ENCODE assay signal across 1 cellular context in the genomic region with DNA sequence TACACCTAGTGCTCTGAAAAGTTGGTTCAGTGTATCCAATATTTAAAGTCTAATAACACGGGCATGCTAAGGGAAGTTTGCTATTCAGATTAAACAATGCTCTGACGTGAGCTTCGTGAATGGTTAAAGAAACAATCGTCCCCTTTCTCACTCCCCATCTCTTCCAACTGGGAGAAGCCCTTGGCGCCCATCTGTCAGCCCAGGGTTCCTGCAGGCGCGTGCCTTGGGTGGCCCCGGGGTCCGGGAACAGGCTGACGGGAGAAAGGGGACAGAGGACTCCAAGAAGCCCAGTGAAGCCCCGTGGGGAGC.
TF ChIP-seq lines count a peak whose summit lies in the region.

No MANE protein-coding gene starts in this region.

TF ChIP-seq in K562, 482 proteins besides CTCF, POLR2A, EP300 and RAD21 (continues in another document):
- TF ChIP-seq, protein P1, sequence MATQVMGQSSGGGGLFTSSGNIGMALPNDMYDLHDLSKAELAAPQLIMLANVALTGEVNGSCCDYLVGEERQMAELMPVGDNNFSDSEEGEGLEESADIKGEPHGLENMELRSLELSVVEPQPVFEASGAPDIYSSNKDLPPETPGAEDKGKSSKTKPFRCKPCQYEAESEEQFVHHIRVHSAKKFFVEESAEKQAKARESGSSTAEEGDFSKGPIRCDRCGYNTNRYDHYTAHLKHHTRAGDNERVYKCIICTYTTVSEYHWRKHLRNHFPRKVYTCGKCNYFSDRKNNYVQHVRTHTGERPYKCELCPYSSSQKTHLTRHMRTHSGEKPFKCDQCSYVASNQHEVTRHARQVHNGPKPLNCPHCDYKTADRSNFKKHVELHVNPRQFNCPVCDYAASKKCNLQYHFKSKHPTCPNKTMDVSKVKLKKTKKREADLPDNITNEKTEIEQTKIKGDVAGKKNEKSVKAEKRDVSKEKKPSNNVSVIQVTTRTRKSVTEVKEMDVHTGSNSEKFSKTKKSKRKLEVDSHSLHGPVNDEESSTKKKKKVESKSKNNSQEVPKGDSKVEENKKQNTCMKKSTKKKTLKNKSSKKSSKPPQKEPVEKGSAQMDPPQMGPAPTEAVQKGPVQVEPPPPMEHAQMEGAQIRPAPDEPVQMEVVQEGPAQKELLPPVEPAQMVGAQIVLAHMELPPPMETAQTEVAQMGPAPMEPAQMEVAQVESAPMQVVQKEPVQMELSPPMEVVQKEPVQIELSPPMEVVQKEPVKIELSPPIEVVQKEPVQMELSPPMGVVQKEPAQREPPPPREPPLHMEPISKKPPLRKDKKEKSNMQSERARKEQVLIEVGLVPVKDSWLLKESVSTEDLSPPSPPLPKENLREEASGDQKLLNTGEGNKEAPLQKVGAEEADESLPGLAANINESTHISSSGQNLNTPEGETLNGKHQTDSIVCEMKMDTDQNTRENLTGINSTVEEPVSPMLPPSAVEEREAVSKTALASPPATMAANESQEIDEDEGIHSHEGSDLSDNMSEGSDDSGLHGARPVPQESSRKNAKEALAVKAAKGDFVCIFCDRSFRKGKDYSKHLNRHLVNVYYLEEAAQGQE (CRISPR knock-in tag; IDR thresholded peaks at IDR 0.05; ENCODE audit: low read depth): peak; percentile 37; the same call in 1 of the 2 replicates
- TF ChIP-seq, protein P2, sequence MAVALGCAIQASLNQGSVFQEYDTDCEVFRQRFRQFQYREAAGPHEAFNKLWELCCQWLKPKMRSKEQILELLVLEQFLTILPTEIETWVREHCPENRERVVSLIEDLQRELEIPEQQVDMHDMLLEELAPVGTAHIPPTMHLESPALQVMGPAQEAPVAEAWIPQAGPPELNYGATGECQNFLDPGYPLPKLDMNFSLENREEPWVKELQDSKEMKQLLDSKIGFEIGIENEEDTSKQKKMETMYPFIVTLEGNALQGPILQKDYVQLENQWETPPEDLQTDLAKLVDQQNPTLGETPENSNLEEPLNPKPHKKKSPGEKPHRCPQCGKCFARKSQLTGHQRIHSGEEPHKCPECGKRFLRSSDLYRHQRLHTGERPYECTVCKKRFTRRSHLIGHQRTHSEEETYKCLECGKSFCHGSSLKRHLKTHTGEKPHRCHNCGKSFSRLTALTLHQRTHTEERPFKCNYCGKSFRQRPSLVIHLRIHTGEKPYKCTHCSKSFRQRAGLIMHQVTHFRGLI (CRISPR knock-in tag; IDR thresholded peaks at IDR 0.05): no peak
- TF ChIP-seq, protein P3, sequence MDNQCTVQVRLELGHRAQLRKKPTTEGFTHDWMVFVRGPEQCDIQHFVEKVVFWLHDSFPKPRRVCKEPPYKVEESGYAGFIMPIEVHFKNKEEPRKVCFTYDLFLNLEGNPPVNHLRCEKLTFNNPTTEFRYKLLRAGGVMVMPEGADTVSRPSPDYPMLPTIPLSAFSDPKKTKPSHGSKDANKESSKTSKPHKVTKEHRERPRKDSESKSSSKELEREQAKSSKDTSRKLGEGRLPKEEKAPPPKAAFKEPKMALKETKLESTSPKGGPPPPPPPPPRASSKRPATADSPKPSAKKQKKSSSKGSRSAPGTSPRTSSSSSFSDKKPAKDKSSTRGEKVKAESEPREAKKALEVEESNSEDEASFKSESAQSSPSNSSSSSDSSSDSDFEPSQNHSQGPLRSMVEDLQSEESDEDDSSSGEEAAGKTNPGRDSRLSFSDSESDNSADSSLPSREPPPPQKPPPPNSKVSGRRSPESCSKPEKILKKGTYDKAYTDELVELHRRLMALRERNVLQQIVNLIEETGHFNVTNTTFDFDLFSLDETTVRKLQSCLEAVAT (IDR thresholded peaks at IDR 0.05): no peak
- TF ChIP-seq ZNF436 (CRISPR knock-in tag; IDR thresholded peaks at IDR 0.05) (no peak), SOX6 (IDR thresholded peaks at IDR 0.05) (peak; percentile 43; the same call in 1 of the 2 replicates), CBX2 (IDR thresholded peaks at IDR 0.05; ENCODE audit: insufficient read depth, low read length, poor library complexity, severe bottlenecking) (no peak), JUN (IDR thresholded peaks at IDR 0.05; ENCODE audit: borderline replicate concordance, low read depth, low read length) (0 out of 2 replicates have a peak, but pooled peaks have one; percentile 2), JUN (CRISPR knock-in tag; IDR thresholded peaks at IDR 0.05; ENCODE audit: borderline replicate concordance) (no peak), ATF7 (IDR thresholded peaks at IDR 0.05) (no peak), DMBX1 (CRISPR knock-in tag; IDR thresholded peaks at IDR 0.05; ENCODE audit: borderline replicate concordance) (0 out of 2 replicates have a peak, but pooled peaks have one; percentile 28), RUNX1 (IDR thresholded peaks at IDR 0.05; ENCODE audit: low read depth) (no peak), MAZ (CRISPR knock-in tag; conservative IDR thresholded peaks at IDR 0.05 in 1 of 2, IDR thresholded peaks at IDR 0.05 in 1 of 2) (no peak), CBX1 (IDR thresholded peaks at IDR 0.05; ENCODE audit: low read depth) (no peak), KDM2B (CRISPR knock-in tag; IDR thresholded peaks at IDR 0.05) (no peak), MCM7 (IDR thresholded peaks at IDR 0.05) (no peak), ZKSCAN3 (CRISPR knock-in tag; IDR thresholded peaks at IDR 0.05) (no peak), ZC3H8 (IDR thresholded peaks at IDR 0.05) (no peak), PHF20 (IDR thresholded peaks at IDR 0.05; ENCODE audit: partially characterized antibody) (no peak), ZNF143 (CRISPR knock-in tag; IDR thresholded peaks at IDR 0.05) (0 out of 2 replicates have a peak, but pooled peaks have one; percentile 23), CREB3 (tag; conservative IDR thresholded peaks at IDR 0.05; ENCODE audit: low read depth) (no peak), ERF (CRISPR knock-in tag; IDR thresholded peaks at IDR 0.05) (0 out of 2 replicates have a peak, but pooled peaks have one; percentile 68), HLTF (IDR thresholded peaks at IDR 0.05) (no peak), TCF7 (IDR thresholded peaks at IDR 0.05; ENCODE audit: borderline replicate concordance) (0 out of 2 replicates have a peak, but pooled peaks have one; percentile 28), KDM5B (IDR thresholded peaks at IDR 0.05; ENCODE audit: insufficient replicate concordance, low read depth, low read length) (no peak), FOXM1 (IDR thresholded peaks at IDR 0.05; ENCODE audit: low read depth) (no peak), FOXM1 (CRISPR knock-in tag; IDR thresholded peaks at IDR 0.05; ENCODE audit: low read depth) (no peak), TAF1 (IDR thresholded peaks at IDR 0.05; ENCODE audit: control insufficient read depth, extremely low read depth, insufficient read depth, low read length, severe bottlenecking) (peak; percentile 33), GTF2E2 (tag; IDR thresholded peaks at IDR 0.05) (0 out of 2 replicates have a peak, but pooled peaks have one; percentile 72), RBM22 (IDR thresholded peaks at IDR 0.05; ENCODE audit: low read depth, low read length, poor library complexity, severe bottlenecking) (no peak), GTF2A2 (tag; IDR thresholded peaks at IDR 0.05) (no peak), ZNF121 (CRISPR knock-in tag; conservative IDR thresholded peaks at IDR 0.05) (no peak), HSF4 (CRISPR knock-in tag; IDR thresholded peaks at IDR 0.05; ENCODE audit: borderline replicate concordance) (no peak)
- TF ChIP-seq, protein P4, sequence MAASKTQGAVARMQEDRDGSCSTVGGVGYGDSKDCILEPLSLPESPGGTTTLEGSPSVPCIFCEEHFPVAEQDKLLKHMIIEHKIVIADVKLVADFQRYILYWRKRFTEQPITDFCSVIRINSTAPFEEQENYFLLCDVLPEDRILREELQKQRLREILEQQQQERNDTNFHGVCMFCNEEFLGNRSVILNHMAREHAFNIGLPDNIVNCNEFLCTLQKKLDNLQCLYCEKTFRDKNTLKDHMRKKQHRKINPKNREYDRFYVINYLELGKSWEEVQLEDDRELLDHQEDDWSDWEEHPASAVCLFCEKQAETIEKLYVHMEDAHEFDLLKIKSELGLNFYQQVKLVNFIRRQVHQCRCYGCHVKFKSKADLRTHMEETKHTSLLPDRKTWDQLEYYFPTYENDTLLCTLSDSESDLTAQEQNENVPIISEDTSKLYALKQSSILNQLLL (CRISPR knock-in tag; IDR thresholded peaks at IDR 0.05; ENCODE audit: borderline replicate concordance): no peak
- TF ChIP-seq, protein P5, sequence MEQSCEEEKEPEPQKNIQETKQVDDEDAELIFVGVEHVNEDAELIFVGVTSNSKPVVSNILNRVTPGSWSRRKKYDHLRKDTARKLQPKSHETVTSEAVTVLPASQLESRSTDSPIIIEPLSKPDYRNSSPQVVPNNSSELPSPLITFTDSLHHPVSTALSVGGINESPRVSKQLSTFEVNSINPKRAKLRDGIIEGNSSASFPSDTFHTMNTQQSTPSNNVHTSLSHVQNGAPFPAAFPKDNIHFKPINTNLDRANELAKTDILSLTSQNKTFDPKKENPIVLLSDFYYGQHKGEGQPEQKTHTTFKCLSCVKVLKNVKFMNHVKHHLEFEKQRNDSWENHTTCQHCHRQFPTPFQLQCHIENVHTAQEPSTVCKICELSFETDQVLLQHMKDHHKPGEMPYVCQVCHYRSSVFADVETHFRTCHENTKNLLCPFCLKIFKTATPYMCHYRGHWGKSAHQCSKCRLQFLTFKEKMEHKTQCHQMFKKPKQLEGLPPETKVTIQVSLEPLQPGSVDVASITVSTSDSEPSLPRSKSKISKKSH (CRISPR knock-in tag; IDR thresholded peaks at IDR 0.05): no peak
- TF ChIP-seq, protein P6, sequence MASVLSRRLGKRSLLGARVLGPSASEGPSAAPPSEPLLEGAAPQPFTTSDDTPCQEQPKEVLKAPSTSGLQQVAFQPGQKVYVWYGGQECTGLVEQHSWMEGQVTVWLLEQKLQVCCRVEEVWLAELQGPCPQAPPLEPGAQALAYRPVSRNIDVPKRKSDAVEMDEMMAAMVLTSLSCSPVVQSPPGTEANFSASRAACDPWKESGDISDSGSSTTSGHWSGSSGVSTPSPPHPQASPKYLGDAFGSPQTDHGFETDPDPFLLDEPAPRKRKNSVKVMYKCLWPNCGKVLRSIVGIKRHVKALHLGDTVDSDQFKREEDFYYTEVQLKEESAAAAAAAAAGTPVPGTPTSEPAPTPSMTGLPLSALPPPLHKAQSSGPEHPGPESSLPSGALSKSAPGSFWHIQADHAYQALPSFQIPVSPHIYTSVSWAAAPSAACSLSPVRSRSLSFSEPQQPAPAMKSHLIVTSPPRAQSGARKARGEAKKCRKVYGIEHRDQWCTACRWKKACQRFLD (CRISPR knock-in tag; IDR thresholded peaks at IDR 0.05): no peak
- TF ChIP-seq, protein P7, sequence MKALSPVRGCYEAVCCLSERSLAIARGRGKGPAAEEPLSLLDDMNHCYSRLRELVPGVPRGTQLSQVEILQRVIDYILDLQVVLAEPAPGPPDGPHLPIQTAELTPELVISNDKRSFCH (CRISPR knock-in tag; IDR thresholded peaks at IDR 0.05): no peak
- TF ChIP-seq, protein P7 (tag; IDR thresholded peaks at IDR 0.05): no peak
- TF ChIP-seq, protein P8, sequence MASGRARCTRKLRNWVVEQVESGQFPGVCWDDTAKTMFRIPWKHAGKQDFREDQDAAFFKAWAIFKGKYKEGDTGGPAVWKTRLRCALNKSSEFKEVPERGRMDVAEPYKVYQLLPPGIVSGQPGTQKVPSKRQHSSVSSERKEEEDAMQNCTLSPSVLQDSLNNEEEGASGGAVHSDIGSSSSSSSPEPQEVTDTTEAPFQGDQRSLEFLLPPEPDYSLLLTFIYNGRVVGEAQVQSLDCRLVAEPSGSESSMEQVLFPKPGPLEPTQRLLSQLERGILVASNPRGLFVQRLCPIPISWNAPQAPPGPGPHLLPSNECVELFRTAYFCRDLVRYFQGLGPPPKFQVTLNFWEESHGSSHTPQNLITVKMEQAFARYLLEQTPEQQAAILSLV (tag; IDR thresholded peaks at IDR 0.05): no peak
- TF ChIP-seq, protein P9, sequence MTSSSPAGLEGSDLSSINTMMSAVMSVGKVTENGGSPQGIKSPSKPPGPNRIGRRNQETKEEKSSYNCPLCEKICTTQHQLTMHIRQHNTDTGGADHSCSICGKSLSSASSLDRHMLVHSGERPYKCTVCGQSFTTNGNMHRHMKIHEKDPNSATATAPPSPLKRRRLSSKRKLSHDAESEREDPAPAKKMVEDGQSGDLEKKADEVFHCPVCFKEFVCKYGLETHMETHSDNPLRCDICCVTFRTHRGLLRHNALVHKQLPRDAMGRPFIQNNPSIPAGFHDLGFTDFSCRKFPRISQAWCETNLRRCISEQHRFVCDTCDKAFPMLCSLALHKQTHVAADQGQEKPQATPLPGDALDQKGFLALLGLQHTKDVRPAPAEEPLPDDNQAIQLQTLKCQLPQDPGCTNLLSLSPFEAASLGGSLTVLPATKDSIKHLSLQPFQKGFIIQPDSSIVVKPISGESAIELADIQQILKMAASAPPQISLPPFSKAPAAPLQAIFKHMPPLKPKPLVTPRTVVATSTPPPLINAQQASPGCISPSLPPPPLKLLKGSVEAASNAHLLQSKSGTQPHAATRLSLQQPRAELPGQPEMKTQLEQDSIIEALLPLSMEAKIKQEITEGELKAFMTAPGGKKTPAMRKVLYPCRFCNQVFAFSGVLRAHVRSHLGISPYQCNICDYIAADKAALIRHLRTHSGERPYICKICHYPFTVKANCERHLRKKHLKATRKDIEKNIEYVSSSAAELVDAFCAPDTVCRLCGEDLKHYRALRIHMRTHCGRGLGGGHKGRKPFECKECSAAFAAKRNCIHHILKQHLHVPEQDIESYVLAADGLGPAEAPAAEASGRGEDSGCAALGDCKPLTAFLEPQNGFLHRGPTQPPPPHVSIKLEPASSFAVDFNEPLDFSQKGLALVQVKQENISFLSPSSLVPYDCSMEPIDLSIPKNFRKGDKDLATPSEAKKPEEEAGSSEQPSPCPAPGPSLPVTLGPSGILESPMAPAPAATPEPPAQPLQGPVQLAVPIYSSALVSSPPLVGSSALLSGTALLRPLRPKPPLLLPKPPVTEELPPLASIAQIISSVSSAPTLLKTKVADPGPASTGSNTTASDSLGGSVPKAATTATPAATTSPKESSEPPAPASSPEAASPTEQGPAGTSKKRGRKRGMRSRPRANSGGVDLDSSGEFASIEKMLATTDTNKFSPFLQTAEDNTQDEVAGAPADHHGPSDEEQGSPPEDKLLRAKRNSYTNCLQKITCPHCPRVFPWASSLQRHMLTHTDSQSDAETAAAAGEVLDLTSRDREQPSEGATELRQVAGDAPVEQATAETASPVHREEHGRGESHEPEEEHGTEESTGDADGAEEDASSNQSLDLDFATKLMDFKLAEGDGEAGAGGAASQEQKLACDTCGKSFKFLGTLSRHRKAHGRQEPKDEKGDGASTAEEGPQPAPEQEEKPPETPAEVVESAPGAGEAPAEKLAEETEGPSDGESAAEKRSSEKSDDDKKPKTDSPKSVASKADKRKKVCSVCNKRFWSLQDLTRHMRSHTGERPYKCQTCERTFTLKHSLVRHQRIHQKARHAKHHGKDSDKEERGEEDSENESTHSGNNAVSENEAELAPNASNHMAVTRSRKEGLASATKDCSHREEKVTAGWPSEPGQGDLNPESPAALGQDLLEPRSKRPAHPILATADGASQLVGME (CRISPR knock-in tag; IDR thresholded peaks at IDR 0.05): 0 out of 2 replicates have a peak, but pooled peaks have one; percentile 68
